31 cellular contexts compared by ENCODE assay signal in genomic region chr21:44291936-44292811, GRCh38. TPM values are rescaled to one million over a fixed set of nuclear protein-coding genes. Genes with fewer than 3 reads are reported as not detected.
DNase-seq lines count a peak whose midpoint lies in the region; ATAC-seq and TF ChIP-seq lines count a peak whose summit lies in the region.
"Had no signal": no experiment of that assay in that cellular context is flagged by ENCODE, and none has a peak within 500 bp of the region (broad histone marks: within the 10 kb centered on the region; RNA-seq: fewer than 3 reads in every experiment).

No MANE protein-coding gene starts in this region.

- H3K4me1 Mint-ChIP-seq in activated naive CD4-positive, alpha-beta T cell treated with anti-CD3 and anti-CD28 coated beads, Interleukin-2, amount 10 ng/mL, durations not matched to agents 7 days and 5 days = peaks cover 9% of the 10 kb centered on the region
- no peaks in the 10 kb centered on the region for H3K4me1 Mint-ChIP-seq in activated T-helper 2 cell treated with anti-CD3 and anti-CD28 coated beads, Interferon-gamma antibody, Interleukin-2, Interleukin-4, amounts not matched to agents 10 μg/mL and 5 μg/mL and 100 μg/mL, durations not matched to agents 14 hours and 24 hours and 36 hours (ENCODE audit: low read depth)
- no peaks in the 10 kb centered on the region for H3K4me1 Mint-ChIP-seq in neural progenitor cell
- H3K4me1 Mint-ChIP-seq in activated CD4-positive, alpha-beta T cell treated with anti-CD3 and anti-CD28 coated beads for 36 hours = peaks cover 8% of the 10 kb centered on the region
- H3K4me1 Mint-ChIP-seq: activated CD8-positive, alpha-beta memory T cell treated with anti-CD3 and anti-CD28 coated beads, Interleukin-2, amount 10 ng/mL, durations not matched to agents 7 days and 5 days; neural crest cell had no signal

- TF ChIP-seq CTCF in HEK293 (tag by site-specific recombination; IDR thresholded peaks at IDR 0.05) = no peak
- no peak for TF ChIP-seq CTCF in neural progenitor cell (IDR thresholded peaks at IDR 0.05)

- H3K27me3 Mint-ChIP-seq in activated naive CD4-positive, alpha-beta T cell treated with anti-CD3 and anti-CD28 coated beads, Interleukin-2, amount 10 ng/mL, durations not matched to agents 7 days and 5 days = peaks cover 44% of the 10 kb centered on the region
- H3K27me3 Mint-ChIP-seq in activated T-helper 2 cell treated with anti-CD3 and anti-CD28 coated beads, Interferon-gamma antibody, Interleukin-2, Interleukin-4, amounts not matched to agents 10 μg/mL and 5 μg/mL and 100 μg/mL, durations not matched to agents 14 hours and 24 hours and 36 hours (ENCODE audit: low read depth) = no peaks in the 10 kb centered on the region
- peaks cover 3% of the 10 kb centered on the region for H3K27me3 Mint-ChIP-seq in neural progenitor cell (ENCODE audit: insufficient read depth, low read depth)
- H3K27me3 Mint-ChIP-seq in activated CD4-positive, alpha-beta T cell treated with anti-CD3 and anti-CD28 coated beads for 36 hours = no peaks in the 10 kb centered on the region
- H3K27me3 Mint-ChIP-seq: activated CD8-positive, alpha-beta memory T cell treated with anti-CD3 and anti-CD28 coated beads, Interleukin-2, amount 10 ng/mL, durations not matched to agents 7 days and 5 days; stimulated activated naive CD8-positive, alpha-beta T cell treated with anti-CD3 and anti-CD28 coated beads, Interleukin-15, Interleukin-2, amounts not matched to agents 100 ng/mL and 50 ng/mL, for 24 hours had no signal

- H3K27ac Mint-ChIP-seq in activated naive CD4-positive, alpha-beta T cell treated with anti-CD3 and anti-CD28 coated beads, Interleukin-2, amount 10 ng/mL, durations not matched to agents 7 days and 5 days = peak overlapping the region; percentile 49
- H3K27ac Mint-ChIP-seq in activated T-helper 2 cell treated with anti-CD3 and anti-CD28 coated beads, Interferon-gamma antibody, Interleukin-2, Interleukin-4, amounts not matched to agents 10 μg/mL and 5 μg/mL and 100 μg/mL, durations not matched to agents 14 hours and 24 hours and 36 hours = no peak overlapping the region
- H3K27ac Mint-ChIP-seq in neural progenitor cell = no peak overlapping the region
- H3K27ac Mint-ChIP-seq in activated CD4-positive, alpha-beta T cell treated with anti-CD3 and anti-CD28 coated beads for 36 hours = no peak overlapping the region
- H3K27ac Mint-ChIP-seq: activated CD8-positive, alpha-beta memory T cell treated with anti-CD3 and anti-CD28 coated beads, Interleukin-2, amount 10 ng/mL, durations not matched to agents 7 days and 5 days; activated naive CD4-positive, alpha-beta T cell treated with anti-CD3 and anti-CD28 coated beads, Interleukin-2, amount 50 U/mL, for 72 hours; activated T-cell treated with anti-CD3 and anti-CD28 coated beads, Interleukin-2, amount 50 U/mL, for 72 hours; stimulated activated naive CD8-positive, alpha-beta T cell treated with anti-CD3 and anti-CD28 coated beads, Interleukin-15, Interleukin-2, amounts not matched to agents 100 ng/mL and 50 ng/mL, for 24 hours had no signal

- H3K27me3 ChIP-seq in neural progenitor cell = peaks cover 6% of the 10 kb centered on the region
- H3K27me3 ChIP-seq: BLaER1, vagina had no signal

- no peak for DNase-seq in activated naive CD4-positive, alpha-beta T cell treated with anti-CD3 and anti-CD28 coated beads, Interleukin-2, amount 10 ng/mL, durations not matched to agents 7 days and 5 days
- DNase-seq in activated naive CD4-positive, alpha-beta T cell treated with Interleukin-2 at 50 U/mL for 16 hours = no peak
- no peak for DNase-seq in activated T-helper 2 cell treated with anti-CD3 and anti-CD28 coated beads, Interferon-gamma antibody, Interleukin-2, Interleukin-4, amounts not matched to agents 10 μg/mL and 5 μg/mL and 100 μg/mL, durations not matched to agents 14 hours and 24 hours and 36 hours (ENCODE audit: low spot score)
- DNase-seq in neural progenitor cell (ENCODE audit: low spot score) (peak; percentile 30), SK-N-DZ (ENCODE audit: low spot score) (no peak)
- no peak for DNase-seq in activated CD4-positive, alpha-beta T cell treated with anti-CD3 and anti-CD28 coated beads for 36 hours
- DNase-seq: ACHN; activated CD4-positive, alpha-beta T cell treated with anti-CD3 and anti-CD28 coated beads for 48 hours; activated CD8-positive, alpha-beta memory T cell treated with anti-CD3 and anti-CD28 coated beads, Interleukin-2, amount 10 ng/mL, durations not matched to agents 7 days and 5 days; activated T-cell treated with anti-CD3 and anti-CD28 coated beads, Interleukin-2, amount 50 U/mL, for 72 hours; Calu3; esophagus squamous epithelium; gastrocnemius medialis; hypothalamus; islet precursor cell; NCI-H2171; RPMI8226; sigmoid colon; SW 1271 had no signal

- H3K4me3 ChIP-seq in HEK293 (ENCODE audit: low read depth, low read length) (no peak overlapping the region), neural progenitor cell (no peak overlapping the region)
- H3K4me3 ChIP-seq: BLaER1, cardiac muscle cell, esophagus squamous epithelium, gastrocnemius medialis, lung, sigmoid colon, vagina had no signal

- H3K27ac ChIP-seq in HEK293 (ENCODE audit: extremely low read depth, low read depth, low read length) (no peak overlapping the region), neural progenitor cell (no peak overlapping the region)
- H3K27ac ChIP-seq: BLaER1, cardiac muscle cell, esophagus squamous epithelium, gastrocnemius medialis, sigmoid colon, vagina had no signal

- POLR2A ChIA-PET in HEK293 (lab: Yijun Ruan, JAX) = no interaction called here
- POLR2A ChIA-PET in activated CD4-positive, alpha-beta T cell treated with anti-CD3 and anti-CD28 coated beads for 36 hours (lab: Charles Lee) = no interaction called here

- no peaks in the 10 kb centered on the region for H4K20me1 ChIP-seq in neural progenitor cell (ENCODE audit: low read depth)
- H4K20me1 ChIP-seq: BLaER1 had no signal

- H3K4me1 ChIP-seq in HEK293 (ENCODE audit: control insufficient read depth, insufficient read depth, low read length) = no peaks in the 10 kb centered on the region
- no peaks in the 10 kb centered on the region for H3K4me1 ChIP-seq in neural progenitor cell

- intact Hi-C loops in activated T-helper 2 cell treated with anti-CD3 and anti-CD28 coated beads, Interferon-gamma antibody, Interleukin-2, Interleukin-4, amounts not matched to agents 10 μg/mL and 5 μg/mL and 100 μg/mL, durations not matched to agents 14 hours and 24 hours and 36 hours (cut with micrococcal nuclease) = no loop called here
- intact Hi-C loops in activated CD4-positive, alpha-beta T cell treated with anti-CD3 and anti-CD28 coated beads for 36 hours (cut with DNase I, micrococcal nuclease) = loop anchor here (2.0 kb wide), 2 partner anchors 17 to 21 kb away; no protein-coding TSS in a partner anchor

- CTCF ChIA-PET in activated naive CD4-positive, alpha-beta T cell treated with anti-CD3 and anti-CD28 coated beads, Interleukin-2, amount 10 ng/mL, durations not matched to agents 7 days and 5 days (lab: Charles Lee) = no interaction called here
- CTCF ChIA-PET in HEK293 (lab: Yijun Ruan, JAX) = no interaction called here
- CTCF ChIA-PET in activated CD4-positive, alpha-beta T cell treated with anti-CD3 and anti-CD28 coated beads for 36 hours (lab: Charles Lee) = no interaction called here

- no peaks in the 10 kb centered on the region for H3K9me3 ChIP-seq in HEK293 (ENCODE audit: control insufficient read depth, insufficient read depth, low read depth, low read length)
- H3K9me3 ChIP-seq in neural progenitor cell (ENCODE audit: low read depth) = no peaks in the 10 kb centered on the region
- H3K9me3 ChIP-seq: BLaER1, esophagus squamous epithelium, gastrocnemius medialis, sigmoid colon, vagina had no signal

- H3K36me3 ChIP-seq in HEK293 (ENCODE audit: control insufficient read depth in 2 of 2, insufficient read depth in 1 of 2, low read length in 2 of 2) = no peaks in the 10 kb centered on the region
- no peaks in the 10 kb centered on the region for H3K36me3 ChIP-seq in neural progenitor cell
- H3K36me3 ChIP-seq: BLaER1, cardiac muscle cell, esophagus squamous epithelium, gastrocnemius medialis, sigmoid colon, vagina had no signal

- H3K4me2 ChIP-seq in neural progenitor cell = no peak overlapping the region
- H3K4me2 ChIP-seq: BLaER1 had no signal

- no peaks in the 10 kb centered on the region for H3K79me2 ChIP-seq in neural progenitor cell (ENCODE audit: low read depth)

- no peak overlapping the region for H3K4me3 Mint-ChIP-seq in activated naive CD4-positive, alpha-beta T cell treated with anti-CD3 and anti-CD28 coated beads, Interleukin-2, amount 10 ng/mL, durations not matched to agents 7 days and 5 days
- peak overlapping the region; percentile 55 for H3K4me3 Mint-ChIP-seq in activated T-helper 2 cell treated with anti-CD3 and anti-CD28 coated beads, Interferon-gamma antibody, Interleukin-2, Interleukin-4, amounts not matched to agents 10 μg/mL and 5 μg/mL and 100 μg/mL, durations not matched to agents 14 hours and 24 hours and 36 hours (ENCODE audit: low read depth)
- no peak overlapping the region for H3K4me3 Mint-ChIP-seq in neural progenitor cell
- H3K4me3 Mint-ChIP-seq in activated CD4-positive, alpha-beta T cell treated with anti-CD3 and anti-CD28 coated beads for 36 hours = no peak overlapping the region
- H3K4me3 Mint-ChIP-seq: activated CD8-positive, alpha-beta memory T cell treated with anti-CD3 and anti-CD28 coated beads, Interleukin-2, amount 10 ng/mL, durations not matched to agents 7 days and 5 days; activated T-cell treated with anti-CD3 and anti-CD28 coated beads, Interleukin-2, amount 50 U/mL, for 72 hours; neural crest cell; stimulated activated naive CD8-positive, alpha-beta T cell treated with anti-CD3 and anti-CD28 coated beads, Interleukin-15, Interleukin-2, amounts not matched to agents 100 ng/mL and 50 ng/mL, for 24 hours had no signal

- no peaks in the 10 kb centered on the region for H3K36me3 Mint-ChIP-seq in activated naive CD4-positive, alpha-beta T cell treated with anti-CD3 and anti-CD28 coated beads, Interleukin-2, amount 10 ng/mL, durations not matched to agents 7 days and 5 days
- H3K36me3 Mint-ChIP-seq in activated T-helper 2 cell treated with anti-CD3 and anti-CD28 coated beads, Interferon-gamma antibody, Interleukin-2, Interleukin-4, amounts not matched to agents 10 μg/mL and 5 μg/mL and 100 μg/mL, durations not matched to agents 14 hours and 24 hours and 36 hours (ENCODE audit: low read depth) = no peaks in the 10 kb centered on the region
- H3K36me3 Mint-ChIP-seq in neural progenitor cell = no peaks in the 10 kb centered on the region
- H3K36me3 Mint-ChIP-seq in activated CD4-positive, alpha-beta T cell treated with anti-CD3 and anti-CD28 coated beads for 36 hours (ENCODE audit: low read depth) = no peaks in the 10 kb centered on the region
- H3K36me3 Mint-ChIP-seq: activated CD8-positive, alpha-beta memory T cell treated with anti-CD3 and anti-CD28 coated beads, Interleukin-2, amount 10 ng/mL, durations not matched to agents 7 days and 5 days; activated naive CD4-positive, alpha-beta T cell treated with anti-CD3 and anti-CD28 coated beads, Interleukin-2, amount 50 U/mL, for 72 hours had no signal

- no peaks in the 10 kb centered on the region for H3K9me3 Mint-ChIP-seq in activated naive CD4-positive, alpha-beta T cell treated with anti-CD3 and anti-CD28 coated beads, Interleukin-2, amount 10 ng/mL, durations not matched to agents 7 days and 5 days
- H3K9me3 Mint-ChIP-seq in activated T-helper 2 cell treated with anti-CD3 and anti-CD28 coated beads, Interferon-gamma antibody, Interleukin-2, Interleukin-4, amounts not matched to agents 10 μg/mL and 5 μg/mL and 100 μg/mL, durations not matched to agents 14 hours and 24 hours and 36 hours = no peaks in the 10 kb centered on the region
- H3K9me3 Mint-ChIP-seq in neural progenitor cell = no peaks in the 10 kb centered on the region
- H3K9me3 Mint-ChIP-seq in activated CD4-positive, alpha-beta T cell treated with anti-CD3 and anti-CD28 coated beads for 36 hours (ENCODE audit: low read depth) = no peaks in the 10 kb centered on the region
- H3K9me3 Mint-ChIP-seq: activated naive CD4-positive, alpha-beta T cell treated with anti-CD3 and anti-CD28 coated beads, Interleukin-2, amount 50 U/mL, for 72 hours; activated T-cell treated with anti-CD3 and anti-CD28 coated beads, Interleukin-2, amount 50 U/mL, for 72 hours; neural crest cell; stimulated activated naive CD8-positive, alpha-beta T cell treated with anti-CD3 and anti-CD28 coated beads, Interleukin-15, Interleukin-2, amounts not matched to agents 100 ng/mL and 50 ng/mL, for 24 hours had no signal

- no peak overlapping the region for H3K9ac ChIP-seq in neural progenitor cell
- H3K9ac ChIP-seq: BLaER1 had no signal

- no peak overlapping the region for H2AFZ ChIP-seq in neural progenitor cell (replicated peaks)

- H3F3A ChIP-seq in neural progenitor cell (ENCODE audit: low read depth) = no peaks in the 10 kb centered on the region

- no peak for ATAC-seq in activated CD4-positive, alpha-beta T cell treated with anti-CD3 and anti-CD28 coated beads for 36 hours
- ATAC-seq in HG03354 (IDR thresholded peaks at IDR 0.05; ENCODE audit: poor library complexity, severe bottlenecking, unreplicated experiment) = no peak
- ATAC-seq: activated CD8-positive, alpha-beta memory T cell treated with anti-CD3 and anti-CD28 coated beads, Interleukin-2, amount 10 ng/mL, durations not matched to agents 7 days and 5 days; activated naive CD4-positive, alpha-beta T cell treated with anti-CD3 and anti-CD28 coated beads, Interleukin-2, amount 50 U/mL, for 72 hours; activated T-cell treated with anti-CD3 and anti-CD28 coated beads, Interleukin-2, amount 50 U/mL, for 72 hours; gastrocnemius medialis had no signal

RNA-seq across cellular contexts. Expression of gene AIRE, which starts 6.5 kb away (rescaled TPM):
- total RNA-seq in activated T-helper 2 cell treated with anti-CD3 and anti-CD28 coated beads, Interferon-gamma antibody, Interleukin-2, Interleukin-4, amounts not matched to agents 10 μg/mL and 5 μg/mL and 100 μg/mL, durations not matched to agents 14 hours and 24 hours and 36 hours = not detected in 2 replicates
- total RNA-seq in neural progenitor cell (ENCODE audit: low replicate concordance) = not detected in 2 replicates
- not detected for total RNA-seq in activated CD4-positive, alpha-beta T cell treated with anti-CD3 and anti-CD28 coated beads for 36 hours
- polyA plus RNA-seq in SK-N-DZ (2014; cell fraction: cytosol; rRNA removed) = not detected in 2 replicates
- polyA plus RNA-seq in SK-N-DZ (2014; cell fraction: nucleus; rRNA removed) = 0.16 and 0.37 TPM in 2 replicates
- total RNA-seq: activated naive CD4-positive, alpha-beta T cell treated with anti-CD3 and anti-CD28 coated beads, Interleukin-2, amount 50 U/mL, for 72 hours; activated T-cell treated with anti-CD3 and anti-CD28 coated beads, Interleukin-2, amount 50 U/mL, for 72 hours; Calu3; esophagus squamous epithelium; gastrocnemius medialis; neural crest cell; posterior vena cava; sigmoid colon had no signal
- polyA plus RNA-seq: aorta, cardiac muscle cell, lung had no signal

RNA-seq across cellular contexts. Expression of gene PFKL, which starts 7.7 kb away (rescaled TPM):
- total RNA-seq in activated T-helper 2 cell treated with anti-CD3 and anti-CD28 coated beads, Interferon-gamma antibody, Interleukin-2, Interleukin-4, amounts not matched to agents 10 μg/mL and 5 μg/mL and 100 μg/mL, durations not matched to agents 14 hours and 24 hours and 36 hours = 156 and 158 TPM in 2 replicates
- total RNA-seq in neural progenitor cell (ENCODE audit: low replicate concordance) = 48.7 and 126 TPM in 2 replicates
- total RNA-seq in activated CD4-positive, alpha-beta T cell treated with anti-CD3 and anti-CD28 coated beads for 36 hours = 100 to 1,000 TPM; 167 to 202 TPM
- 40.2 and 42.5 TPM in 2 replicates for polyA plus RNA-seq in SK-N-DZ (2014; cell fraction: cytosol; rRNA removed)
- polyA plus RNA-seq in SK-N-DZ (2014; cell fraction: nucleus; rRNA removed) = 86.9 and 91.8 TPM in 2 replicates

RNA-seq across cellular contexts. Expression of gene DNMT3L, which starts 30.5 kb away (rescaled TPM):
- not detected in 2 replicates for total RNA-seq in activated T-helper 2 cell treated with anti-CD3 and anti-CD28 coated beads, Interferon-gamma antibody, Interleukin-2, Interleukin-4, amounts not matched to agents 10 μg/mL and 5 μg/mL and 100 μg/mL, durations not matched to agents 14 hours and 24 hours and 36 hours
- not detected in 2 replicates for total RNA-seq in neural progenitor cell (ENCODE audit: low replicate concordance)
- total RNA-seq in activated CD4-positive, alpha-beta T cell treated with anti-CD3 and anti-CD28 coated beads for 36 hours = not detected
- polyA plus RNA-seq in SK-N-DZ (2014; cell fraction: cytosol; rRNA removed) = not detected in 2 replicates
- not detected in 2 replicates for polyA plus RNA-seq in SK-N-DZ (2014; cell fraction: nucleus; rRNA removed)
- total RNA-seq: activated CD8-positive, alpha-beta memory T cell treated with anti-CD3 and anti-CD28 coated beads, Interleukin-2, amount 10 ng/mL, durations not matched to agents 7 days and 5 days; activated naive CD4-positive, alpha-beta T cell treated with anti-CD3 and anti-CD28 coated beads, Interleukin-2, amount 50 U/mL, for 72 hours; activated T-cell treated with anti-CD3 and anti-CD28 coated beads, Interleukin-2, amount 50 U/mL, for 72 hours; aorta; Calu3; cardiac muscle cell; esophagus squamous epithelium; gastrocnemius medialis; lung; mucosa of gallbladder; neural crest cell; posterior vena cava; sigmoid colon; vagina had no signal
- polyA plus RNA-seq: aorta, cardiac muscle cell, lung, sigmoid colon had no signal

RNA-seq across cellular contexts. Expression of gene CFAP410, which starts 47.0 kb away (rescaled TPM):
- total RNA-seq in activated T-helper 2 cell treated with anti-CD3 and anti-CD28 coated beads, Interferon-gamma antibody, Interleukin-2, Interleukin-4, amounts not matched to agents 10 μg/mL and 5 μg/mL and 100 μg/mL, durations not matched to agents 14 hours and 24 hours and 36 hours = 13.8 and 15.2 TPM in 2 replicates
- total RNA-seq in neural progenitor cell (ENCODE audit: low replicate concordance) = 7.5 and 17.9 TPM in 2 replicates
- total RNA-seq in activated CD4-positive, alpha-beta T cell treated with anti-CD3 and anti-CD28 coated beads for 36 hours = 10 to 100 TPM in 1 of 2 experiments, 1 to 10 TPM in 1; 7.3 to 11.4 TPM
- polyA plus RNA-seq in SK-N-DZ (2014; cell fraction: cytosol; rRNA removed) = 15.8 and 18.8 TPM in 2 replicates
- polyA plus RNA-seq in SK-N-DZ (2014; cell fraction: nucleus; rRNA removed) = 22.7 and 35.3 TPM in 2 replicates

RNA-seq across cellular contexts. Expression of gene ICOSLG, which starts 51.4 kb away (rescaled TPM):
- total RNA-seq in activated T-helper 2 cell treated with anti-CD3 and anti-CD28 coated beads, Interferon-gamma antibody, Interleukin-2, Interleukin-4, amounts not matched to agents 10 μg/mL and 5 μg/mL and 100 μg/mL, durations not matched to agents 14 hours and 24 hours and 36 hours = 5.4 and 6.0 TPM in 2 replicates
- 0.22 and 0.25 TPM in 2 replicates for total RNA-seq in neural progenitor cell (ENCODE audit: low replicate concordance)
- 1 to 10 TPM; 2.4 to 2.8 TPM for total RNA-seq in activated CD4-positive, alpha-beta T cell treated with anti-CD3 and anti-CD28 coated beads for 36 hours
- polyA plus RNA-seq in SK-N-DZ (2014; cell fraction: cytosol; rRNA removed) = not detected in 2 replicates
- polyA plus RNA-seq in SK-N-DZ (2014; cell fraction: nucleus; rRNA removed) = not detected in 2 replicates
- polyA plus RNA-seq: cardiac muscle cell had no signal
